ENCODE assay signal across 16 cellular contexts in genomic region chr10:73871295-73871914, GRCh38. TPM values are rescaled to one million over a fixed set of nuclear protein-coding genes. Genes with fewer than 3 reads are reported as not detected.
A peak's percentile ranks its signal among the peaks of the same experiment; 100 is the strongest.
DNase-seq lines count a peak whose midpoint lies in the region; ATAC-seq and TF ChIP-seq lines count a peak whose summit lies in the region.
"Had no signal": no experiment of that assay in that cellular context is flagged by ENCODE, and none has a peak within 500 bp of the region (broad histone marks: within the 10 kb centered on the region; RNA-seq: fewer than 3 reads in every experiment).

No MANE protein-coding gene starts in this region.

- no peak for ATAC-seq in activated T-cell treated with anti-CD3 and anti-CD28 coated beads, Interleukin-2, amount 50 U/mL, for 72 hours (replicated peaks in 1 of 2)
- ATAC-seq in activated naive CD8-positive, alpha-beta T cell treated with anti-CD3 and anti-CD28 coated beads, Interleukin-2, amount 50 U/mL, for 24 hours: no peak

- no peak for DNase-seq in activated T-cell treated with anti-CD3 and anti-CD28 coated beads, Interleukin-2, amount 50 U/mL, for 72 hours
- DNase-seq in activated T-cell treated with anti-CD3 and anti-CD28 coated beads for 4 hours (no peak), type B pancreatic cell (ENCODE audit: extremely low spot score, unreplicated experiment) (no peak), DMS53 (lab: John Stamatoyannopoulos, UW) (no peak), cortex of kidney (lab: John Stamatoyannopoulos, UW) (no peak)
- DNase-seq in activated naive CD8-positive, alpha-beta T cell treated with anti-CD3 and anti-CD28 coated beads, Interleukin-2, amount 50 U/mL, for 24 hours: no peak
- DNase-seq in activated CD8-positive, alpha-beta memory T cell treated with anti-CD3 and anti-CD28 coated beads, Interleukin-2, amount 50 U/mL, for 48 hours: no peak
- DNase-seq: activated effector memory CD4-positive, alpha-beta T cell treated with anti-CD3 and anti-CD28 coated beads, Interleukin-2, amount 50 U/mL, for 16 hours; dermis blood vessel endothelial cell; left lung; NCI-H1105; NCI-H524 had no signal

- peak overlapping the region; percentile 43 for H3K27ac ChIP-seq in muscle layer of colon (ENCODE audit: low read depth, low read length)
- H3K27ac ChIP-seq: suprapubic skin, VCaP had no signal

- H3K9ac ChIP-seq in muscle layer of colon (ENCODE audit: low read length): peak overlapping the region; percentile 31

- no peak for TF ChIP-seq CTCF in type B pancreatic cell (conservative IDR thresholded peaks at IDR 0.05)

- peaks cover 67% of the 10 kb centered on the region for H3K4me1 ChIP-seq in muscle layer of colon (ENCODE audit: insufficient read depth, low read length)

- no peaks in the 10 kb centered on the region for H3K27me3 Mint-ChIP-seq in activated T-cell treated with anti-CD3 and anti-CD28 coated beads, Interleukin-2, amount 50 U/mL, for 72 hours (ENCODE audit: low read depth)
- no peaks in the 10 kb centered on the region for H3K27me3 Mint-ChIP-seq in activated naive CD8-positive, alpha-beta T cell treated with anti-CD3 and anti-CD28 coated beads, Interleukin-2, amount 50 U/mL, for 24 hours
- H3K27me3 Mint-ChIP-seq in type B pancreatic cell: no peaks in the 10 kb centered on the region

- peaks cover 0 to 3% of the 10 kb centered on the region in 2 donors for H3K36me3 Mint-ChIP-seq in activated T-cell treated with anti-CD3 and anti-CD28 coated beads, Interleukin-2, amount 50 U/mL, for 72 hours (ENCODE audit: insufficient read depth in 2 of 2)
- peaks cover 8% of the 10 kb centered on the region for H3K36me3 Mint-ChIP-seq in activated naive CD8-positive, alpha-beta T cell treated with anti-CD3 and anti-CD28 coated beads, Interleukin-2, amount 50 U/mL, for 24 hours (ENCODE audit: low read depth)
- peaks cover 7% of the 10 kb centered on the region for H3K36me3 Mint-ChIP-seq in type B pancreatic cell

- peak overlapping the region; percentile 62 for H3K27ac Mint-ChIP-seq in activated T-cell treated with anti-CD3 and anti-CD28 coated beads, Interleukin-2, amount 50 U/mL, for 72 hours
- H3K27ac Mint-ChIP-seq in activated naive CD8-positive, alpha-beta T cell treated with anti-CD3 and anti-CD28 coated beads, Interleukin-2, amount 50 U/mL, for 24 hours: peak overlapping the region; percentile 27
- peak overlapping the region; percentile 90 for H3K27ac Mint-ChIP-seq in type B pancreatic cell

- H3K9me3 Mint-ChIP-seq in activated T-cell treated with anti-CD3 and anti-CD28 coated beads, Interleukin-2, amount 50 U/mL, for 72 hours: no peaks in the 10 kb centered on the region
- H3K9me3 Mint-ChIP-seq in activated naive CD8-positive, alpha-beta T cell treated with anti-CD3 and anti-CD28 coated beads, Interleukin-2, amount 50 U/mL, for 24 hours: no peaks in the 10 kb centered on the region
- H3K9me3 Mint-ChIP-seq in type B pancreatic cell: no peaks in the 10 kb centered on the region

- peak overlapping the region in 1 of 2 donors; percentile 77 for H3K4me3 ChIP-seq in muscle layer of colon (ENCODE audit: low read depth in 1 of 2, low read length in 2 of 2)
- H3K4me3 ChIP-seq: left lung, prostate gland, suprapubic skin had no signal

- H3K4me1 Mint-ChIP-seq in activated T-cell treated with anti-CD3 and anti-CD28 coated beads, Interleukin-2, amount 50 U/mL, for 72 hours (ENCODE audit: low read depth): peaks cover 66% of the 10 kb centered on the region
- H3K4me1 Mint-ChIP-seq in activated naive CD8-positive, alpha-beta T cell treated with anti-CD3 and anti-CD28 coated beads, Interleukin-2, amount 50 U/mL, for 24 hours: peaks cover 52% of the 10 kb centered on the region
- peaks cover 31% of the 10 kb centered on the region for H3K4me1 Mint-ChIP-seq in type B pancreatic cell (ENCODE audit: unreplicated experiment)

- no peaks in the 10 kb centered on the region for H3K27me3 ChIP-seq in muscle layer of colon (ENCODE audit: control insufficient read depth in 1 of 2, insufficient read depth in 2 of 2, low read length in 2 of 2)
- H3K27me3 ChIP-seq: left lung, suprapubic skin had no signal

- H3K9me3 ChIP-seq in muscle layer of colon (ENCODE audit: low read length): no peaks in the 10 kb centered on the region
- H3K9me3 ChIP-seq: left lung, prostate gland, suprapubic skin had no signal

- no peak overlapping the region for H3K4me3 Mint-ChIP-seq in activated T-cell treated with anti-CD3 and anti-CD28 coated beads, Interleukin-2, amount 50 U/mL, for 72 hours
- no peak overlapping the region for H3K4me3 Mint-ChIP-seq in activated naive CD8-positive, alpha-beta T cell treated with anti-CD3 and anti-CD28 coated beads, Interleukin-2, amount 50 U/mL, for 24 hours
- H3K4me3 Mint-ChIP-seq in type B pancreatic cell: peak overlapping the region; percentile 85

- peaks cover 33% of the 10 kb centered on the region for H3K36me3 ChIP-seq in muscle layer of colon (ENCODE audit: insufficient read depth, low read length)
- H3K36me3 ChIP-seq: prostate gland had no signal

RNA-seq across cellular contexts. Expression of gene CAMK2G, which starts 3.0 kb away (rescaled TPM):
- total RNA-seq in activated T-cell treated with anti-CD3 and anti-CD28 coated beads, Interleukin-2, amount 50 U/mL, for 72 hours: 10 to 100 TPM; 25.0 to 30.3 TPM
- 24.9 and 27.5 TPM in 2 replicates for total RNA-seq in type B pancreatic cell (ENCODE audit: low replicate concordance)

RNA-seq across cellular contexts. Expression of gene PLAU, which starts 39.5 kb away (rescaled TPM):
- total RNA-seq in activated T-cell treated with anti-CD3 and anti-CD28 coated beads, Interleukin-2, amount 50 U/mL, for 72 hours: under 1 TPM; 0.43 to 0.44 TPM
- total RNA-seq in type B pancreatic cell (ENCODE audit: low replicate concordance): 3.5 and 5.5 TPM in 2 replicates

Comparison
In these comparisons a context has a peak if more than half of its experiments do, and no peak if none do; other contexts are left out.
1. H3K27ac Mint-ChIP-seq: peak in every context shown above with its lines; median percentile 90 in type B pancreatic cell; 62 in activated T-cell treated with anti-CD3 and anti-CD28 coated beads, Interleukin-2, amount 50 U/mL, for 72 hours; 27 in activated naive CD8-positive, alpha-beta T cell treated with anti-CD3 and anti-CD28 coated beads, Interleukin-2, amount 50 U/mL, for 24 hours.